ENCODE assay signal across 8 cellular contexts in the genomic region with DNA sequence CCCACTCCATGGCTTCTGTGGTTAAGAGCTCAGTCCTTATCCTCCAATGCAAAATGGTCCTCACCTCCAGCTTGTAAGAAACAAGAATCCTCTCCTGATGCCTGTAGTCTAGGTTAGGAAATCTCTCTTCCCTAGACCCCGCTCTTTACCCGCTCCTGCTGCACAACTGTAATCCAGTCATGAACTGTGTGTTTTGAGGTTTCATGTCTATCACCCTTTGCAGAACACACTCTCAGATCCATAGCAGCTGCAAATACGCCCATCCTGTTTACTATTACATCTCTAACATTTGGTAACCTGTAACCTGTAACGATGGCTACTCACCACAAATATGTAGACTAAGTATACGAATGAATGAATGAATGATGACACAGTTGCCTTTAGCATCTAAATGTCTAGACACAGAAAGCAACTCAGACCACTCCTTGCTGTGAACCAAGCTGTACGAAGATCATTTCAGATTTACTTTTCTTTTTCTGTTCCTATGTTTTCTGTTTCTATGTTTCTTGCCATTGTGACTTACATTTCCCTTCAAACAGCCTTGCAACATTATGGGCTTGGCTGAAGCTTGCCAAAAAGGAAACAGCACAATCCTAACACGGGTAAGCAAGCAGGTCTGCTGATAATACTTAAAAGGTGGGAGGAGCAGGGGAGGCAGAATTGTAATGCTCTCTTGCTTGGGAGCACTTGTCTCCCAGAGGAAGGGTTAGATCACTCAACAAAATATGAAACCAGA. TPM values are rescaled to one million over a fixed set of nuclear protein-coding genes. Genes with fewer than 3 reads are reported as not detected.
DNase-seq lines count a peak whose midpoint lies in the region; ATAC-seq and TF ChIP-seq lines count a peak whose summit lies in the region.

No MANE protein-coding gene starts in this region.

- H3K36me3 ChIP-seq in mucosa of descending colon (ENCODE audit: low read depth) (no peaks in the 10 kb centered on the region), H7 (replicated peaks; ENCODE audit: control insufficient read depth, insufficient read depth, low read length) (no peaks in the 10 kb centered on the region)

- no peak overlapping the region for H3K4me3 ChIP-seq in mucosa of descending colon
- H3K4me3 ChIP-seq in H7 (ENCODE audit: insufficient read depth, low read depth, low read length), result no peak overlapping the region

- H3K9me3 Mint-ChIP-seq in activated T-cell treated with anti-CD3 and anti-CD28 coated beads, Interleukin-2, amount 50 U/mL, for 72 hours, result no peaks in the 10 kb centered on the region
- H3K9me3 Mint-ChIP-seq in T-helper 2 cell treated with Interferon-gamma antibody and Interleukin-4, amounts not matched to agents 5 μg/mL and 100 μg/mL, for 36 hours, result no peaks in the 10 kb centered on the region

- H3K4me3 Mint-ChIP-seq in activated T-cell treated with anti-CD3 and anti-CD28 coated beads, Interleukin-2, amount 50 U/mL, for 72 hours, result no peak overlapping the region
- no peak overlapping the region for H3K4me3 Mint-ChIP-seq in T-helper 2 cell treated with Interferon-gamma antibody and Interleukin-4, amounts not matched to agents 5 μg/mL and 100 μg/mL, for 36 hours

- peaks cover 20% of the 10 kb centered on the region for H3K4me1 ChIP-seq in mucosa of descending colon (ENCODE audit: low read depth)

- no peaks in the 10 kb centered on the region for H3K9me3 ChIP-seq in mucosa of descending colon

- no peak for TF ChIP-seq CTCF in mucosa of descending colon (IDR thresholded peaks at IDR 0.05)

- H3K27me3 ChIP-seq in H7 (ENCODE audit: control insufficient read depth, insufficient read depth, low read length), result no peaks in the 10 kb centered on the region

- peaks cover 0 to 2% of the 10 kb centered on the region in 2 donors for H3K36me3 Mint-ChIP-seq in activated T-cell treated with anti-CD3 and anti-CD28 coated beads, Interleukin-2, amount 50 U/mL, for 72 hours (ENCODE audit: insufficient read depth in 2 of 2)
- H3K36me3 Mint-ChIP-seq in T-helper 2 cell treated with Interferon-gamma antibody and Interleukin-4, amounts not matched to agents 5 μg/mL and 100 μg/mL, for 36 hours (ENCODE audit: low read depth), result peaks cover 5% of the 10 kb centered on the region

- no peaks in the 10 kb centered on the region for H3K27me3 Mint-ChIP-seq in activated T-cell treated with anti-CD3 and anti-CD28 coated beads, Interleukin-2, amount 50 U/mL, for 72 hours (ENCODE audit: low read depth)
- peaks cover 9% of the 10 kb centered on the region for H3K27me3 Mint-ChIP-seq in T-helper 2 cell treated with Interferon-gamma antibody and Interleukin-4, amounts not matched to agents 5 μg/mL and 100 μg/mL, for 36 hours (ENCODE audit: low read depth)

- H3K4me1 Mint-ChIP-seq in activated T-cell treated with anti-CD3 and anti-CD28 coated beads, Interleukin-2, amount 50 U/mL, for 72 hours (ENCODE audit: low read depth), result no peaks in the 10 kb centered on the region
- peaks cover 13% of the 10 kb centered on the region for H3K4me1 Mint-ChIP-seq in T-helper 2 cell treated with Interferon-gamma antibody and Interleukin-4, amounts not matched to agents 5 μg/mL and 100 μg/mL, for 36 hours (ENCODE audit: low read depth)

- intact Hi-C loops in mucosa of descending colon (cut with DNase I, micrococcal nuclease), result no loop called here

- DNase-seq in activated T-cell treated with anti-CD3 and anti-CD28 coated beads, Interleukin-2, amount 50 U/mL, for 72 hours, result peak; percentile 19 to 34
- DNase-seq in activated T-cell treated with anti-CD3 and anti-CD28 coated beads, Interleukin-2, amount 50 U/mL, for 1 hour, result no peak
- DNase-seq in T-helper 2 cell treated with Interferon-gamma antibody and Interleukin-4, amounts not matched to agents 5 μg/mL and 100 μg/mL, for 36 hours (ENCODE audit: low spot score), result peak; percentile 18
- DNase-seq in mucosa of descending colon (peak in 1 of 3 donors; percentile 33), NCI-H2196 treated with DMSO at 0.1 percent for 48 hours (lab: John Stamatoyannopoulos, UW; ENCODE audit: unreplicated experiment) (no peak), H7 (no peak), NCI-H2081 treated with DMSO at 0.1 percent for 48 hours (lab: John Stamatoyannopoulos, UW) (no peak)

- no peak overlapping the region for H3K27ac Mint-ChIP-seq in activated T-cell treated with anti-CD3 and anti-CD28 coated beads, Interleukin-2, amount 50 U/mL, for 72 hours
- H3K27ac Mint-ChIP-seq in T-helper 2 cell treated with Interferon-gamma antibody and Interleukin-4, amounts not matched to agents 5 μg/mL and 100 μg/mL, for 36 hours, result no peak overlapping the region

- peak; percentile 76 to 79 for ATAC-seq in activated T-cell treated with anti-CD3 and anti-CD28 coated beads, Interleukin-2, amount 50 U/mL, for 72 hours (replicated peaks in 1 of 2)
- ATAC-seq in HG02943 (IDR thresholded peaks at IDR 0.05; ENCODE audit: low read depth, unreplicated experiment), result peak; percentile 68
- ATAC-seq in mucosa of descending colon, result peak; percentile 61

RNA-seq across cellular contexts. Expression of gene EPHA4, which starts 53.7 kb away (rescaled TPM):
- 1 to 10 TPM; 3.4 to 6.6 TPM for total RNA-seq in activated T-cell treated with anti-CD3 and anti-CD28 coated beads, Interleukin-2, amount 50 U/mL, for 72 hours
- 10 to 100 TPM; 21.4 to 36.8 (median 21.9) TPM for total RNA-seq in mucosa of descending colon
- total RNA-seq in H7 (2014; rRNA removed; shearing (Covaris generic)), result 9.9 and 20.2 TPM in 2 replicates

Comparison
In these comparisons a context has a peak if more than half of its experiments do, and no peak if none do; other contexts are left out.
1. DNase-seq: peak in activated T-cell treated with anti-CD3 and anti-CD28 coated beads, Interleukin-2, amount 50 U/mL, for 72 hours (2 of 2) and T-helper 2 cell treated with Interferon-gamma antibody and Interleukin-4, amounts not matched to agents 5 μg/mL and 100 μg/mL, for 36 hours (single experiment); none in activated T-cell treated with anti-CD3 and anti-CD28 coated beads, Interleukin-2, amount 50 U/mL, for 1 hour (single experiment), NCI-H2196 treated with DMSO at 0.1 percent for 48 hours (single experiment), H7 (single experiment) and NCI-H2081 treated with DMSO at 0.1 percent for 48 hours (single experiment).
2. Peak in every context shown above with its lines, with median percentiles within 50 percentile points of each other: ATAC-seq.